Comparison of ENCODE assay signal across 1 cellular context in the genomic region with DNA sequence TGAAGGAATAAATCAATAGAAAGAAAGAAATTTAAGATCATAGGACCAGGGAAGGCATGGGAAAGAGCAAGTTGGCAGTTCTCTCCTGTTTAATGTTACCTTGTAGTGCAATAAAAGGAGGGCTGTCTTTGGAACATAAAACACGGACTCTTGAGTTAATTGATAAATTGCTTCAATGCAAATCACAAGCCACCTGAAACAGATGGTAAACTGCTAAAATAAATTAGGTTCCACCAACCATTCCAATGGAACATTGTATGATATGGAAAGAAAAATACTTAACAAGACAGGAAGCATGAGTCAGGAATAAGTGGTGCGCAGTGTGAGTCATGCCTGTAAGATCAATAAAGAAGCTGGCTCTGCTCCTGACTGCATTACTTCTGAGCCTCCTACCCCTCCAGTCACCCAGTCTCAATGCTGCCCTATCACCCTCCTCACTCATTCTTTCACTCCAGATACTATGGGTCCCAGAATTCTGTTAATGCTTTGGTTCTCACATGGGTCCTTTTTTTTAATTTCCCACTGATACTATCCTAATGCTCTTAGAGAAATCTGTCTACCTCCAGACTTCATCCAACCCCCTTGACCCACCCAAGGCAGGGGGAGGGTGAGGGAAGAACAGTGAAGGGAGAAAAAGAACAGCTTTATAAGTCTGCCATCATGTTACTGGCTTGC.
TF ChIP-seq lines count a peak whose summit lies in the region.

No MANE protein-coding gene starts in this region.

TF ChIP-seq in K562, 482 proteins besides CTCF, POLR2A, EP300 and RAD21 (continued from another document):
- TF ChIP-seq, protein P1, sequence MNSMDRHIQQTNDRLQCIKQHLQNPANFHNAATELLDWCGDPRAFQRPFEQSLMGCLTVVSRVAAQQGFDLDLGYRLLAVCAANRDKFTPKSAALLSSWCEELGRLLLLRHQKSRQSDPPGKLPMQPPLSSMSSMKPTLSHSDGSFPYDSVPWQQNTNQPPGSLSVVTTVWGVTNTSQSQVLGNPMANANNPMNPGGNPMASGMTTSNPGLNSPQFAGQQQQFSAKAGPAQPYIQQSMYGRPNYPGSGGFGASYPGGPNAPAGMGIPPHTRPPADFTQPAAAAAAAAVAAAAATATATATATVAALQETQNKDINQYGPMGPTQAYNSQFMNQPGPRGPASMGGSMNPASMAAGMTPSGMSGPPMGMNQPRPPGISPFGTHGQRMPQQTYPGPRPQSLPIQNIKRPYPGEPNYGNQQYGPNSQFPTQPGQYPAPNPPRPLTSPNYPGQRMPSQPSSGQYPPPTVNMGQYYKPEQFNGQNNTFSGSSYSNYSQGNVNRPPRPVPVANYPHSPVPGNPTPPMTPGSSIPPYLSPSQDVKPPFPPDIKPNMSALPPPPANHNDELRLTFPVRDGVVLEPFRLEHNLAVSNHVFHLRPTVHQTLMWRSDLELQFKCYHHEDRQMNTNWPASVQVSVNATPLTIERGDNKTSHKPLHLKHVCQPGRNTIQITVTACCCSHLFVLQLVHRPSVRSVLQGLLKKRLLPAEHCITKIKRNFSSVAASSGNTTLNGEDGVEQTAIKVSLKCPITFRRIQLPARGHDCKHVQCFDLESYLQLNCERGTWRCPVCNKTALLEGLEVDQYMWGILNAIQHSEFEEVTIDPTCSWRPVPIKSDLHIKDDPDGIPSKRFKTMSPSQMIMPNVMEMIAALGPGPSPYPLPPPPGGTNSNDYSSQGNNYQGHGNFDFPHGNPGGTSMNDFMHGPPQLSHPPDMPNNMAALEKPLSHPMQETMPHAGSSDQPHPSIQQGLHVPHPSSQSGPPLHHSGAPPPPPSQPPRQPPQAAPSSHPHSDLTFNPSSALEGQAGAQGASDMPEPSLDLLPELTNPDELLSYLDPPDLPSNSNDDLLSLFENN (IDR thresholded peaks at IDR 0.05; ENCODE audit: low read depth in 2 of 2, low read length in 2 of 2) = no peak; a peak in 1 of 4 replicates
- TF ChIP-seq ZNF766 (CRISPR knock-in tag; conservative IDR thresholded peaks at IDR 0.05) (no peak), PCBP1 (IDR thresholded peaks at IDR 0.05; ENCODE audit: low read depth, low read length, poor library complexity, severe bottlenecking) (no peak), STAT5A (IDR thresholded peaks at IDR 0.05; ENCODE audit: borderline replicate concordance, low read length) (peak; percentile 37; the same call in 1 of the 2 replicates), KDM1A (IDR thresholded peaks at IDR 0.05) (0 out of 4 replicates have a peak, but pooled peaks of 1 of the 2 experiments have one; percentile 12), TAF7 (tag; IDR thresholded peaks at IDR 0.05) (no peak), MYC (IDR thresholded peaks at IDR 0.05; ENCODE audit: low read depth, low read length) (no peak), MYC (CRISPR knock-in tag; IDR thresholded peaks at IDR 0.05; ENCODE audit: borderline replicate concordance, low read depth) (no peak), MXI1 (IDR thresholded peaks at IDR 0.05; ENCODE audit: low read depth, low read length) (no peak), ZNF121 (CRISPR knock-in tag; conservative IDR thresholded peaks at IDR 0.05) (no peak), CCNT2 (IDR thresholded peaks at IDR 0.05; ENCODE audit: borderline replicate concordance, extremely low read depth, insufficient read length, low read depth, low read length) (peak; percentile 65), XRCC5 (IDR thresholded peaks at IDR 0.05; ENCODE audit: low read depth, low read length) (no peak), CBX5 (IDR thresholded peaks at IDR 0.05; ENCODE audit: borderline replicate concordance, low read depth) (no peak), ETS2 (tag; IDR thresholded peaks at IDR 0.05; ENCODE audit: borderline replicate concordance, poor library complexity, severe bottlenecking) (no peak), GATAD2A (IDR thresholded peaks at IDR 0.05) (0 out of 2 replicates have a peak, but pooled peaks have one; percentile 74), ZKSCAN1 (IDR thresholded peaks at IDR 0.05; ENCODE audit: low read depth, low read length) (no peak), RBM17 (IDR thresholded peaks at IDR 0.05; ENCODE audit: borderline replicate concordance, low read depth, low read length) (no peak), CBX1 (IDR thresholded peaks at IDR 0.05; ENCODE audit: low read depth) (no peak), SIN3A (IDR thresholded peaks at IDR 0.05; ENCODE audit: borderline replicate concordance in 2 of 2, control insufficient read depth in 1 of 2, low read depth in 2 of 2, low read length in 2 of 2) (no peak), RHOXF2B (CRISPR knock-in tag; conservative IDR thresholded peaks at IDR 0.05) (no peak), HOXB6 (CRISPR knock-in tag; IDR thresholded peaks at IDR 0.05; ENCODE audit: borderline replicate concordance) (no peak), ZFP36 (IDR thresholded peaks at IDR 0.05; ENCODE audit: low read depth, low read length, partially characterized antibody) (no peak)
- TF ChIP-seq, protein P2, sequence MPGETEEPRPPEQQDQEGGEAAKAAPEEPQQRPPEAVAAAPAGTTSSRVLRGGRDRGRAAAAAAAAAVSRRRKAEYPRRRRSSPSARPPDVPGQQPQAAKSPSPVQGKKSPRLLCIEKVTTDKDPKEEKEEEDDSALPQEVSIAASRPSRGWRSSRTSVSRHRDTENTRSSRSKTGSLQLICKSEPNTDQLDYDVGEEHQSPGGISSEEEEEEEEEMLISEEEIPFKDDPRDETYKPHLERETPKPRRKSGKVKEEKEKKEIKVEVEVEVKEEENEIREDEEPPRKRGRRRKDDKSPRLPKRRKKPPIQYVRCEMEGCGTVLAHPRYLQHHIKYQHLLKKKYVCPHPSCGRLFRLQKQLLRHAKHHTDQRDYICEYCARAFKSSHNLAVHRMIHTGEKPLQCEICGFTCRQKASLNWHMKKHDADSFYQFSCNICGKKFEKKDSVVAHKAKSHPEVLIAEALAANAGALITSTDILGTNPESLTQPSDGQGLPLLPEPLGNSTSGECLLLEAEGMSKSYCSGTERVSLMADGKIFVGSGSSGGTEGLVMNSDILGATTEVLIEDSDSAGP (CRISPR knock-in tag; IDR thresholded peaks at IDR 0.05) = no peak
- TF ChIP-seq, protein P3, sequence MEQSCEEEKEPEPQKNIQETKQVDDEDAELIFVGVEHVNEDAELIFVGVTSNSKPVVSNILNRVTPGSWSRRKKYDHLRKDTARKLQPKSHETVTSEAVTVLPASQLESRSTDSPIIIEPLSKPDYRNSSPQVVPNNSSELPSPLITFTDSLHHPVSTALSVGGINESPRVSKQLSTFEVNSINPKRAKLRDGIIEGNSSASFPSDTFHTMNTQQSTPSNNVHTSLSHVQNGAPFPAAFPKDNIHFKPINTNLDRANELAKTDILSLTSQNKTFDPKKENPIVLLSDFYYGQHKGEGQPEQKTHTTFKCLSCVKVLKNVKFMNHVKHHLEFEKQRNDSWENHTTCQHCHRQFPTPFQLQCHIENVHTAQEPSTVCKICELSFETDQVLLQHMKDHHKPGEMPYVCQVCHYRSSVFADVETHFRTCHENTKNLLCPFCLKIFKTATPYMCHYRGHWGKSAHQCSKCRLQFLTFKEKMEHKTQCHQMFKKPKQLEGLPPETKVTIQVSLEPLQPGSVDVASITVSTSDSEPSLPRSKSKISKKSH (CRISPR knock-in tag; IDR thresholded peaks at IDR 0.05) = no peak
- TF ChIP-seq, protein P4, sequence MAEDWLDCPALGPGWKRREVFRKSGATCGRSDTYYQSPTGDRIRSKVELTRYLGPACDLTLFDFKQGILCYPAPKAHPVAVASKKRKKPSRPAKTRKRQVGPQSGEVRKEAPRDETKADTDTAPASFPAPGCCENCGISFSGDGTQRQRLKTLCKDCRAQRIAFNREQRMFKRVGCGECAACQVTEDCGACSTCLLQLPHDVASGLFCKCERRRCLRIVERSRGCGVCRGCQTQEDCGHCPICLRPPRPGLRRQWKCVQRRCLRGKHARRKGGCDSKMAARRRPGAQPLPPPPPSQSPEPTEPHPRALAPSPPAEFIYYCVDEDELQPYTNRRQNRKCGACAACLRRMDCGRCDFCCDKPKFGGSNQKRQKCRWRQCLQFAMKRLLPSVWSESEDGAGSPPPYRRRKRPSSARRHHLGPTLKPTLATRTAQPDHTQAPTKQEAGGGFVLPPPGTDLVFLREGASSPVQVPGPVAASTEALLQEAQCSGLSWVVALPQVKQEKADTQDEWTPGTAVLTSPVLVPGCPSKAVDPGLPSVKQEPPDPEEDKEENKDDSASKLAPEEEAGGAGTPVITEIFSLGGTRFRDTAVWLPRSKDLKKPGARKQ (CRISPR knock-in tag; IDR thresholded peaks at IDR 0.05) = no peak
